Comparison of ENCODE assay signal across 22 cellular contexts in the genomic region with DNA sequence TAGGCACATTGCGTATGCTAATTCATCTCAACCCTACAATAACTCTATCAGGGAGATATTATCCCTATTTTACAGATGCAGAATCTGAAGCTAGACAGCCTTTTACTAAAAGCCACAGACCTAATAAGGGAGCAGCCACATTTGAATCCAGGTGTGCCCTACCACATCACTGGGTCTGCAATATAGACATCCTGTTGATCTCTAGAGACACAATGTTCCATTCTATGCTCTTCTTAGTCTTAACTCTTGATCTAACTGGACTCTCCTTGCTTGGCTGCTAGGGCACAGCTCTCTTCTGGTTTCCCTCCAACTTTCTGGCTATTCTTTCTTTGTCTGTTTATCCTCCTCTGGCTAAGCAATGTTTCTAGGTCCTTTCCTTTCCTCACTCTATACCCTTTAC. TPM values are rescaled to one million over a fixed set of nuclear protein-coding genes. Genes with fewer than 3 reads are reported as not detected.
DNase-seq lines count a peak whose midpoint lies in the region; ATAC-seq and TF ChIP-seq lines count a peak whose summit lies in the region.
"Had no signal": no experiment of that assay in that cellular context is flagged by ENCODE, and none has a peak within 500 bp of the region (broad histone marks: within the 10 kb centered on the region; RNA-seq: fewer than 3 reads in every experiment).

No MANE protein-coding gene starts in this region.

- H3K27me3 Mint-ChIP-seq in activated naive CD4-positive, alpha-beta T cell treated with anti-CD3 and anti-CD28 coated beads, Interleukin-2, amount 50 U/mL, for 24 hours, result no peaks in the 10 kb centered on the region
- no peaks in the 10 kb centered on the region for H3K27me3 Mint-ChIP-seq in CD8-positive, alpha-beta T cell (ENCODE audit: low read depth)
- H3K27me3 Mint-ChIP-seq in type B pancreatic cell, result peaks cover 4% of the 10 kb centered on the region

- H3K36me3 ChIP-seq in CD8-positive, alpha-beta T cell (ENCODE audit: insufficient read depth, low read length), result no peaks in the 10 kb centered on the region
- H3K36me3 ChIP-seq: HAP-1, MG63 had no signal

- peak overlapping the region; percentile 3 for H3K27ac Mint-ChIP-seq in activated naive CD4-positive, alpha-beta T cell treated with anti-CD3 and anti-CD28 coated beads, Interleukin-2, amount 50 U/mL, for 24 hours
- H3K27ac Mint-ChIP-seq in CD8-positive, alpha-beta T cell, result peak overlapping the region; percentile 85
- no peak overlapping the region for H3K27ac Mint-ChIP-seq in type B pancreatic cell

- no peaks in the 10 kb centered on the region for H3K36me3 Mint-ChIP-seq in activated naive CD4-positive, alpha-beta T cell treated with anti-CD3 and anti-CD28 coated beads, Interleukin-2, amount 50 U/mL, for 24 hours
- H3K36me3 Mint-ChIP-seq in CD8-positive, alpha-beta T cell, result no peaks in the 10 kb centered on the region
- H3K36me3 Mint-ChIP-seq in type B pancreatic cell, result no peaks in the 10 kb centered on the region

- H3K4me1 ChIP-seq in CD8-positive, alpha-beta T cell (ENCODE audit: insufficient read depth, low read length), result peaks cover 63% of the 10 kb centered on the region

- no peak for TF ChIP-seq CTCF in CD8-positive, alpha-beta T cell (IDR thresholded peaks at IDR 0.05)
- TF ChIP-seq CTCF in type B pancreatic cell (conservative IDR thresholded peaks at IDR 0.05), result no peak

- H3K9me3 ChIP-seq in CD8-positive, alpha-beta T cell (ENCODE audit: low read length), result no peaks in the 10 kb centered on the region
- H3K9me3 ChIP-seq: HAP-1, MG63 had no signal

- no peak overlapping the region for H3K27ac ChIP-seq in CD8-positive, alpha-beta T cell (ENCODE audit: low read depth, low read length)
- H3K27ac ChIP-seq: GM23248 had no signal

- CTCF ChIA-PET in CD8-positive, alpha-beta T cell (lab: Charles Lee), result interaction anchor here (0.8 to 1.1 kb wide), 2 partner anchors 10 to 11 kb away, joined by 3 to 4 read pairs; no protein-coding TSS in a partner anchor

- POLR2A ChIA-PET in CD8-positive, alpha-beta T cell (lab: Charles Lee), result interaction anchor here (0.8 to 2.8 kb wide), 3 partner anchors 11 to 125 kb away, joined by 3 to 16 read pairs (median 4); a partner anchor contains a TSS

- H3K4me3 Mint-ChIP-seq in activated naive CD4-positive, alpha-beta T cell treated with anti-CD3 and anti-CD28 coated beads, Interleukin-2, amount 50 U/mL, for 24 hours, result no peak overlapping the region
- H3K4me3 Mint-ChIP-seq in CD8-positive, alpha-beta T cell, result peak overlapping the region; percentile 7
- H3K4me3 Mint-ChIP-seq in type B pancreatic cell, result peak overlapping the region; percentile 13

- H3K4me3 ChIP-seq in CD8-positive, alpha-beta T cell (ENCODE audit: low read depth, low read length), result no peak overlapping the region
- H3K4me3 ChIP-seq: GM23248, HAP-1, K562, MG63 had no signal

- intact Hi-C loops in CD8-positive, alpha-beta T cell (cut with DNase I, micrococcal nuclease), result loop anchor here (5.0 to 10.0 kb wide), 2 partner anchors 1140 to 1823 kb away; a partner anchor contains a TSS

- H3K27me3 ChIP-seq in CD8-positive, alpha-beta T cell (ENCODE audit: insufficient read depth, low read length), result no peaks in the 10 kb centered on the region
- H3K27me3 ChIP-seq: MG63 had no signal

- ATAC-seq in CD8-positive, alpha-beta T cell, result peak; percentile 66
- ATAC-seq in GM21786 (IDR thresholded peaks at IDR 0.05; ENCODE audit: unreplicated experiment) (no peak), GM21576 (IDR thresholded peaks at IDR 0.05; ENCODE audit: unreplicated experiment) (no peak)
- ATAC-seq: PC-3 had no signal

- no peaks in the 10 kb centered on the region for H3K9me3 Mint-ChIP-seq in activated naive CD4-positive, alpha-beta T cell treated with anti-CD3 and anti-CD28 coated beads, Interleukin-2, amount 50 U/mL, for 24 hours
- H3K9me3 Mint-ChIP-seq in CD8-positive, alpha-beta T cell, result no peaks in the 10 kb centered on the region
- H3K9me3 Mint-ChIP-seq in type B pancreatic cell, result no peaks in the 10 kb centered on the region
- H3K9me3 Mint-ChIP-seq: CD8-positive, alpha-beta memory T cell had no signal

- H3K4me1 Mint-ChIP-seq in activated naive CD4-positive, alpha-beta T cell treated with anti-CD3 and anti-CD28 coated beads, Interleukin-2, amount 50 U/mL, for 24 hours, result peaks cover 66% of the 10 kb centered on the region
- peaks cover 67% of the 10 kb centered on the region for H3K4me1 Mint-ChIP-seq in CD8-positive, alpha-beta T cell (ENCODE audit: low read depth)
- H3K4me1 Mint-ChIP-seq in type B pancreatic cell (ENCODE audit: unreplicated experiment), result peaks cover 32% of the 10 kb centered on the region

- DNase-seq in activated naive CD4-positive, alpha-beta T cell treated with Interleukin-2 at 50 U/mL for 16 hours, result no peak
- peak in 1 of 7 experiments; percentile 59 for DNase-seq in CD8-positive, alpha-beta T cell
- peak; percentile 10 for DNase-seq in T follicular helper cell (ENCODE audit: low read depth)
- DNase-seq in type B pancreatic cell (ENCODE audit: extremely low spot score, unreplicated experiment), result no peak
- DNase-seq: Calu3, DMS153, GDM1, GM23248, MG63, NCI-H1417, NCI-H1694 treated with DMSO at 0.1 percent for 48 hours, NCI-H2081 treated with DMSO at 0.1 percent for 48 hours, NCI-H446, PC-3, Right ventricle myocardium superior had no signal

RNA-seq across cellular contexts. Expression of a gene that starts 1.4 kb away (rescaled TPM):
- total RNA-seq in CD8-positive, alpha-beta T cell, result 1 to 10 TPM; 2.6 to 3.3 TPM
- total RNA-seq in type B pancreatic cell (ENCODE audit: low replicate concordance), result 3.0 and 4.7 TPM in 2 replicates
- total RNA-seq: LHCN-M2, PC-3 had no signal

RNA-seq across cellular contexts. Expression of a gene that starts 5.6 kb away (rescaled TPM):
- 1 to 10 TPM; 4.4 TPM for total RNA-seq in CD8-positive, alpha-beta T cell
- 12.2 and 19.5 TPM in 2 replicates for total RNA-seq in type B pancreatic cell (ENCODE audit: low replicate concordance)

RNA-seq across cellular contexts. Expression of a gene that starts 11.7 kb away (rescaled TPM):
- 10 to 100 TPM; 35.1 to 36.1 TPM for total RNA-seq in CD8-positive, alpha-beta T cell
- 13.2 and 13.4 TPM in 2 replicates for total RNA-seq in type B pancreatic cell (ENCODE audit: low replicate concordance)
